Comparison of ENCODE assay signal across 28 cellular contexts in the genomic region with DNA sequence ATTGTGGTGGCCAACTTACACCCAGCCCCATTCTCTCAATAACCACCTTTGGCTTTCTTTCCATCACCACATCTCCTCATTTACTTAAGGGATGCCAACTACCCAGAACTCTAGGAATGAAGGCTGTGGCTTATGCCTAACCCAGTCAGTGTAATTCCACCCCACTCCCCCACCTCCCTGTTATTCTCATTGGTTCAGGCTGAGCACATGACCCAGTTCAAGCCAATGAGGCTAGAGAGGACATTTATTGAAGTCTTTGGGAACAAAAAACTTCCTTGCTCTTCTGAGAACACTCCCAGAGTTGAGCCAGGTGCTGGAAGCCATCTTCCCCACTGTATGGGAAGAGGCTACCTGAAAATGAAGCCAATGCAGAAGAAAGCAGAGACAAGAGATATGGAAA. TPM values are rescaled to one million over a fixed set of nuclear protein-coding genes. Genes with fewer than 3 reads are reported as not detected.
DNase-seq lines count a peak whose midpoint lies in the region; ATAC-seq and TF ChIP-seq lines count a peak whose summit lies in the region.
"Had no signal": no experiment of that assay in that cellular context is flagged by ENCODE, and none has a peak within 500 bp of the region (broad histone marks: within the 10 kb centered on the region; RNA-seq: fewer than 3 reads in every experiment).

No MANE protein-coding gene starts in this region.

- no peaks in the 10 kb centered on the region for H3F3A ChIP-seq in Loucy (ENCODE audit: low read depth)

- H3K9ac ChIP-seq in Loucy (ENCODE audit: low read depth, low read length, poor library complexity, severe bottlenecking), result no peak overlapping the region
- H3K9ac ChIP-seq: BLaER1 had no signal

- no peaks in the 10 kb centered on the region for H3K27me3 ChIP-seq in Loucy (ENCODE audit: insufficient read depth, low read length, poor library complexity, severe bottlenecking)
- H3K27me3 ChIP-seq: BE2C, BLaER1 had no signal

- H3K9me2 ChIP-seq in Loucy (replicated peaks; ENCODE audit: low read depth, low read length), result no peaks in the 10 kb centered on the region

- no peak overlapping the region for H3K4me3 Mint-ChIP-seq in nephron progenitor cell
- no peak overlapping the region for H3K4me3 Mint-ChIP-seq in activated T-helper 17 cell treated with anti-CD3 and anti-CD28 coated beads, Interleukin-2, amount 50 U/mL, for 72 hours
- H3K4me3 Mint-ChIP-seq: CD14-positive monocyte; CD4-positive, alpha-beta memory T cell; CD4-positive, CD25-positive, alpha-beta regulatory T cell; CD8-positive, alpha-beta memory T cell had no signal

- no peak overlapping the region for H3K4me2 ChIP-seq in Loucy (ENCODE audit: low read depth, low read length, poor library complexity, severe bottlenecking)
- H3K4me2 ChIP-seq: BLaER1 had no signal

- peaks cover 8% of the 10 kb centered on the region for H3K4me1 ChIP-seq in Loucy (ENCODE audit: insufficient read depth, low read length, poor library complexity, severe bottlenecking)
- H3K4me1 ChIP-seq: BE2C, BLaER1 had no signal

- no peaks in the 10 kb centered on the region for H3K36me3 Mint-ChIP-seq in nephron progenitor cell (ENCODE audit: low read depth)
- no peaks in the 10 kb centered on the region for H3K36me3 Mint-ChIP-seq in activated T-helper 17 cell treated with anti-CD3 and anti-CD28 coated beads, Interleukin-2, amount 50 U/mL, for 72 hours (ENCODE audit: low read depth)
- H3K36me3 Mint-ChIP-seq: CD4-positive, alpha-beta memory T cell; CD4-positive, CD25-positive, alpha-beta regulatory T cell; CD8-positive, alpha-beta memory T cell had no signal

- no peaks in the 10 kb centered on the region for H4K20me1 ChIP-seq in Loucy (ENCODE audit: insufficient read depth, low read length, poor library complexity, severe bottlenecking)
- H4K20me1 ChIP-seq: BLaER1 had no signal

- H3K79me2 ChIP-seq in Loucy (ENCODE audit: insufficient read depth, low read length), result no peaks in the 10 kb centered on the region

- no peaks in the 10 kb centered on the region for H3K36me3 ChIP-seq in Loucy (ENCODE audit: insufficient read depth, low read length)
- H3K36me3 ChIP-seq: BE2C, BLaER1 had no signal

- DNase-seq in activated CD8-positive, alpha-beta memory T cell treated with anti-CD3 and anti-CD28 coated beads for 24 hours, result peak; percentile 26
- DNase-seq in activated CD8-positive, alpha-beta memory T cell treated with anti-CD3 and anti-CD28 coated beads, Interleukin-2, amount 50 U/mL, for 4 hours, result no peak
- no peak for DNase-seq in nephron progenitor cell
- DNase-seq: 8988T; ACHN; BE2C; C1 segment of cervical spinal cord; CD4-positive, alpha-beta memory T cell; CD4-positive, CD25-positive, alpha-beta regulatory T cell; CD8-positive, alpha-beta memory T cell; COR-L47; DMS 273 treated with DMSO at 0.1 percent for 48 hours; DMS153; DMS53; DMS79; DND-41; EL; GDM1 had no signal

- H3K9me3 ChIP-seq in Loucy (ENCODE audit: insufficient read depth, low read depth, low read length), result no peaks in the 10 kb centered on the region
- H3K9me3 ChIP-seq: BE2C, BLaER1 had no signal

- peaks cover 17% of the 10 kb centered on the region for H3K4me1 Mint-ChIP-seq in nephron progenitor cell
- H3K4me1 Mint-ChIP-seq in activated T-helper 17 cell treated with anti-CD3 and anti-CD28 coated beads, Interleukin-2, amount 50 U/mL, for 72 hours, result peaks cover 30% of the 10 kb centered on the region

- H2AFZ ChIP-seq in Loucy (ENCODE audit: low read length), result 0 out of 2 replicates have a peak overlapping the region, but pooled peaks have one; percentile 8

- peaks cover 14% of the 10 kb centered on the region for H3K27me3 Mint-ChIP-seq in nephron progenitor cell (ENCODE audit: low read depth, poor library complexity)
- H3K27me3 Mint-ChIP-seq in activated T-helper 17 cell treated with anti-CD3 and anti-CD28 coated beads, Interleukin-2, amount 50 U/mL, for 72 hours, result no peaks in the 10 kb centered on the region
- H3K27me3 Mint-ChIP-seq: CD4-positive, alpha-beta memory T cell; CD4-positive, CD25-positive, alpha-beta regulatory T cell had no signal

- no peak for TF ChIP-seq RAD21 in Ishikawa (IDR thresholded peaks at IDR 0.05; ENCODE audit: low read depth)

- no peak for TF ChIP-seq EP300 in Ishikawa (IDR thresholded peaks at IDR 0.05; ENCODE audit: borderline replicate concordance)

- no peak for ATAC-seq in GM21717 (IDR thresholded peaks at IDR 0.05; ENCODE audit: unreplicated experiment)
- ATAC-seq in activated T-helper 17 cell treated with anti-CD3 and anti-CD28 coated beads, Interleukin-2, amount 50 U/mL, for 72 hours (replicated peaks), result no peak
- ATAC-seq: GM12878 had no signal

- H3K27ac Mint-ChIP-seq in nephron progenitor cell, result peak overlapping the region; percentile 57
- no peak overlapping the region for H3K27ac Mint-ChIP-seq in activated T-helper 17 cell treated with anti-CD3 and anti-CD28 coated beads, Interleukin-2, amount 50 U/mL, for 72 hours
- H3K27ac Mint-ChIP-seq: CD14-positive monocyte had no signal

- H3K9me3 Mint-ChIP-seq in nephron progenitor cell, result peaks cover 5% of the 10 kb centered on the region
- no peaks in the 10 kb centered on the region for H3K9me3 Mint-ChIP-seq in activated T-helper 17 cell treated with anti-CD3 and anti-CD28 coated beads, Interleukin-2, amount 50 U/mL, for 72 hours
- H3K9me3 Mint-ChIP-seq: CD4-positive, alpha-beta memory T cell; CD4-positive, CD25-positive, alpha-beta regulatory T cell; CD8-positive, alpha-beta memory T cell had no signal

- TF ChIP-seq CTCF in Loucy (conservative IDR thresholded peaks at IDR 0.05; ENCODE audit: low read length) (no peak), nephron progenitor cell (IDR thresholded peaks at IDR 0.05) (no peak)

- H3K4me3 ChIP-seq in Loucy (ENCODE audit: low read length, poor library complexity, severe bottlenecking), result no peak overlapping the region
- H3K4me3 ChIP-seq: BLaER1, GM12878 had no signal

TF ChIP-seq in Ishikawa, 13 proteins besides CTCF, POLR2A, EP300 and RAD21:
- no peak for TF ChIP-seq CREB1 (IDR thresholded peaks at IDR 0.05; ENCODE audit: low read depth)
- TF ChIP-seq, protein P1, sequence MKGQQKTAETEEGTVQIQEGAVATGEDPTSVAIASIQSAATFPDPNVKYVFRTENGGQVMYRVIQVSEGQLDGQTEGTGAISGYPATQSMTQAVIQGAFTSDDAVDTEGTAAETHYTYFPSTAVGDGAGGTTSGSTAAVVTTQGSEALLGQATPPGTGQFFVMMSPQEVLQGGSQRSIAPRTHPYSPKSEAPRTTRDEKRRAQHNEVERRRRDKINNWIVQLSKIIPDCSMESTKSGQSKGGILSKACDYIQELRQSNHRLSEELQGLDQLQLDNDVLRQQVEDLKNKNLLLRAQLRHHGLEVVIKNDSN (IDR thresholded peaks at IDR 0.05), result peak; percentile 72
- no peak for TF ChIP-seq YY1 (IDR thresholded peaks at IDR 0.05; ENCODE audit: low read depth)
- no peak for TF ChIP-seq FOXM1 (IDR thresholded peaks at IDR 0.05; ENCODE audit: borderline replicate concordance, low read depth)

RNA-seq across cellular contexts. Expression of a gene that starts 22.8 kb away (rescaled TPM):
- 100 to 1,000 TPM; 303 to 473 TPM for total RNA-seq in activated T-helper 17 cell treated with anti-CD3 and anti-CD28 coated beads, Interleukin-2, amount 50 U/mL, for 72 hours
- total RNA-seq: A673, Daoy, G401 had no signal
